8 cellular contexts compared by ENCODE assay signal in genomic region chr12:89461649-89462612, GRCh38.
DNase-seq lines count a peak whose midpoint lies in the region; ATAC-seq and TF ChIP-seq lines count a peak whose summit lies in the region.

No MANE protein-coding gene starts in this region.

- peaks cover 15% of the 10 kb centered on the region for H3K4me1 ChIP-seq in GM23248 (ENCODE audit: insufficient read depth)
- peaks cover 27% of the 10 kb centered on the region for H3K4me1 ChIP-seq in KMS-11 (ENCODE audit: low read depth, poor library complexity, severe bottlenecking)
- H3K4me1 ChIP-seq in PC-3 (ENCODE audit: insufficient read depth, low read length) = peaks cover 24% of the 10 kb centered on the region
- peaks cover 0 to 13% of the 10 kb centered on the region in 2 donors for H3K4me1 ChIP-seq in left lung
- H3K4me1 ChIP-seq in thoracic aorta (ENCODE audit: control insufficient read depth in 1 of 2, low read depth in 2 of 2) = peaks cover 3 to 7% of the 10 kb centered on the region in 2 donors

- WGBS in GM23248 (ENCODE audit: low coverage in 1 of 2, low lambda C conversion rate in 2 of 2, missing lambda C conversion rate in 2 of 2), 2 experiments = 16 to 20% methylated on average over 6 of the region's 6 CpGs

- H3K9me2 ChIP-seq in GM23248 (ENCODE audit: insufficient read depth) = no peaks in the 10 kb centered on the region
- H3K9me2 ChIP-seq in PC-3 (replicated peaks; ENCODE audit: low read length) = no peaks in the 10 kb centered on the region

- peak overlapping the region; percentile 29 for H3K9ac ChIP-seq in GM23248
- no peak overlapping the region for H3K9ac ChIP-seq in KMS-11
- no peak overlapping the region for H3K9ac ChIP-seq in PC-3 (ENCODE audit: low read length)

- no peaks in the 10 kb centered on the region for H3K9me3 Mint-ChIP-seq in central memory CD8-positive, alpha-beta T cell

- CTCF ChIA-PET in PC-3 (lab: Charles Lee) = interaction anchor here (0.6 to 1.4 kb wide), 2 partner anchors 196 to 443 kb away, joined by 6 to 8 read pairs; no protein-coding TSS in a partner anchor

- H3K27ac ChIP-seq in GM23248 (peak overlapping the region; percentile 34), KMS-11 (no peak overlapping the region; the same call in 1 of the 2 replicates), PC-3 (ENCODE audit: low read length) (0 out of 2 replicates have a peak overlapping the region, but pooled peaks have one; percentile 5), left lung (peak overlapping the region; percentile 56 to 75), thoracic aorta (peak overlapping the region; percentile 6 to 39)

- in situ Hi-C loops in GM23248 (cut with MboI) = no loop called here

- BruUV-seq in PC-3 (replicated peaks; lab: Mats Ljungman, UMichigan) = no TSS peak

- H3F3A ChIP-seq in GM23248 (ENCODE audit: insufficient read depth) (peaks cover 7% of the 10 kb centered on the region; the same call in 1 of the 2 replicates), PC-3 (ENCODE audit: low read length, unreplicated experiment) (no peaks in the 10 kb centered on the region)

- H3K79me2 ChIP-seq in GM23248 (ENCODE audit: insufficient read depth) (no peaks in the 10 kb centered on the region), KMS-11 (ENCODE audit: insufficient read depth, low read depth) (no peaks in the 10 kb centered on the region), PC-3 (ENCODE audit: low read length) (no peaks in the 10 kb centered on the region)

- intact Hi-C loops in PC-3 (cut with micrococcal nuclease) = loop anchor here (1.0 to 10.0 kb wide), 6 partner anchors 89 to 1347 kb away; no protein-coding TSS in a partner anchor
- intact Hi-C loops in left lung (cut with DNase I) = loop anchor here in 1 of 2 donors (5.0 kb wide), 1 partner anchor 410 kb away; no protein-coding TSS in a partner anchor

- H4K20me1 ChIP-seq in GM23248 (ENCODE audit: insufficient read depth) (no peaks in the 10 kb centered on the region), KMS-11 (ENCODE audit: insufficient read depth) (no peaks in the 10 kb centered on the region), PC-3 (ENCODE audit: low read length) (no peaks in the 10 kb centered on the region)

- no peaks in the 10 kb centered on the region for H3K27me3 Mint-ChIP-seq in central memory CD8-positive, alpha-beta T cell

- no peaks in the 10 kb centered on the region for H3K9me3 ChIP-seq in GM23248 (ENCODE audit: low read depth)
- no peaks in the 10 kb centered on the region for H3K9me3 ChIP-seq in PC-3 (ENCODE audit: low read length)
- no peaks in the 10 kb centered on the region for H3K9me3 ChIP-seq in left lung
- H3K9me3 ChIP-seq in thoracic aorta = no peaks in the 10 kb centered on the region

- H3K4me3 Mint-ChIP-seq in central memory CD8-positive, alpha-beta T cell = no peak overlapping the region

- H3K27ac Mint-ChIP-seq in central memory CD8-positive, alpha-beta T cell (ENCODE audit: low read depth) = no peak overlapping the region

- H3K36me3 Mint-ChIP-seq in central memory CD8-positive, alpha-beta T cell (ENCODE audit: insufficient read depth) = peaks cover 7% of the 10 kb centered on the region

- POLR2A ChIA-PET in PC-3 (lab: Charles Lee; ENCODE audit: unreplicated experiment) = interaction anchor here (0.7 kb wide), 1 partner anchor 109 kb away, joined by 3 read pairs; no protein-coding TSS in a partner anchor

- H3K27me3 ChIP-seq in GM23248 (replicated peaks; ENCODE audit: insufficient read depth) (no peaks in the 10 kb centered on the region), KMS-11 (ENCODE audit: insufficient read depth, low read depth) (no peaks in the 10 kb centered on the region), PC-3 (ENCODE audit: low read length) (no peaks in the 10 kb centered on the region), left lung (no peaks in the 10 kb centered on the region), thoracic aorta (replicated peaks; ENCODE audit: insufficient read depth) (no peaks in the 10 kb centered on the region)

- no peak for DNase-seq in activated CD4-positive, CD25-positive, alpha-beta regulatory T cell treated with anti-CD3 and anti-CD28 coated beads, Interleukin-2, amount 50 U/mL, for 72 hours
- DNase-seq in GM23248 = peak; percentile 79
- peak; percentile 82 for DNase-seq in PC-3
- no peak for DNase-seq in central memory CD8-positive, alpha-beta T cell (ENCODE audit: low spot score in 2 of 2)
- no peak for DNase-seq in left lung
- no peak for DNase-seq in thoracic aorta (ENCODE audit: low spot score)

- H3K4me1 Mint-ChIP-seq in central memory CD8-positive, alpha-beta T cell = peaks cover 29% of the 10 kb centered on the region

- H3K36me3 ChIP-seq in GM23248 (ENCODE audit: low read depth) (no peaks in the 10 kb centered on the region), KMS-11 (ENCODE audit: insufficient read depth) (no peaks in the 10 kb centered on the region), PC-3 (ENCODE audit: low read depth, low read length) (peaks cover 3% of the 10 kb centered on the region; the same call in 1 of the 2 replicates), left lung (no peaks in the 10 kb centered on the region), thoracic aorta (no peaks in the 10 kb centered on the region)

- H2AFZ ChIP-seq in GM23248 (peak overlapping the region; percentile 66; the same call in 1 of the 2 replicates), KMS-11 (ENCODE audit: low read depth) (no peak overlapping the region; the same call in 1 of the 2 replicates), PC-3 (ENCODE audit: low read length) (no peak overlapping the region)

- TF ChIP-seq CTCF in KMS-11 (conservative IDR thresholded peaks at IDR 0.05; ENCODE audit: low read depth, low read length) (peak; percentile 77), PC-3 (conservative IDR thresholded peaks at IDR 0.05; ENCODE audit: low read depth, low read length) (peak; percentile 76), left lung (IDR thresholded peaks at IDR 0.05) (peak; percentile 33 to 45), thoracic aorta (IDR thresholded peaks at IDR 0.05) (peak; percentile 59)

- peak overlapping the region; percentile 55 for H3K4me2 ChIP-seq in GM23248 (ENCODE audit: unreplicated experiment)
- peak overlapping the region; percentile 45 for H3K4me2 ChIP-seq in KMS-11
- H3K4me2 ChIP-seq in PC-3 (ENCODE audit: low read length) = peak overlapping the region; percentile 58

- H3K4me3 ChIP-seq in GM23248 (peak overlapping the region; percentile 45), KMS-11 (IDR thresholded peaks at IDR 0.05; ENCODE audit: insufficient read depth, low read depth, low read length) (no peak overlapping the region), PC-3 (ENCODE audit: low read length) (peak overlapping the region; percentile 19; the same call in 1 of the 2 replicates), left lung (no peak overlapping the region), thoracic aorta (peak overlapping the region; percentile 41)

- ATAC-seq in activated CD4-positive, CD25-positive, alpha-beta regulatory T cell treated with anti-CD3 and anti-CD28 coated beads, Interleukin-2, amount 50 U/mL, for 24 hours = peak; percentile 90 to 92
- ATAC-seq in PC-3 (peak; percentile 85), left lung (peak; percentile 97), thoracic aorta (ENCODE audit: insufficient number of reproducible peaks, low FRiP score, low read depth) (peak; percentile 87)
- ATAC-seq in central memory CD8-positive, alpha-beta T cell (replicated peaks; ENCODE audit: extremely low read depth, poor library complexity, severe bottlenecking) = peak; percentile 77

Comparison
In these comparisons a context has a peak if more than half of its experiments do, and no peak if none do; other contexts are left out.
1. DNase-seq: peak in GM23248 (single experiment) and PC-3 (single experiment); none in activated CD4-positive, CD25-positive, alpha-beta regulatory T cell treated with anti-CD3 and anti-CD28 coated beads, Interleukin-2, amount 50 U/mL, for 72 hours (single experiment), central memory CD8-positive, alpha-beta T cell (0 of 2), left lung (0 of 2) and thoracic aorta (single experiment).
2. H3K4me3 ChIP-seq: peak in GM23248 (single experiment), PC-3 (single experiment) and thoracic aorta (single experiment); none in KMS-11 (single experiment) and left lung (0 of 2).
3. Peak in every context shown above with its lines, with median percentiles within 50 percentile points of each other: ATAC-seq, H3K4me2 ChIP-seq and CTCF ChIP-seq.